1 cellular context compared by ENCODE assay signal in genomic region chr16:720990-721764, GRCh38.
A peak's percentile ranks its signal among the peaks of the same experiment; 100 is the strongest.
TF ChIP-seq lines count a peak whose summit lies in the region.

TSS of gene ANTKMT (plus strand) at chr16:721146. CDS start at chr16:721275, 129 bp downstream.

TF ChIP-seq in HepG2, 621 proteins besides CTCF, POLR2A, EP300 and RAD21 (continued from another document and continues in another):
- TF ChIP-seq NFAT5 (CRISPR knock-in tag; IDR thresholded peaks at IDR 0.05) (peak; percentile 71; the same call in 1 of the 2 replicates), CBX5 (CRISPR knock-in tag; IDR thresholded peaks at IDR 0.05; ENCODE audit: borderline replicate concordance) (no peak), ZNF713 (CRISPR knock-in tag; IDR thresholded peaks at IDR 0.05) (no peak; the same call in 1 of the 2 replicates), ZSCAN25 (CRISPR knock-in tag; IDR thresholded peaks at IDR 0.05) (peak; percentile 69; the same call in 1 of the 2 replicates), GPN1 (CRISPR knock-in tag; IDR thresholded peaks at IDR 0.05; ENCODE audit: borderline replicate concordance) (no peak; the same call in 1 of the 2 replicates), ZNF598 (CRISPR knock-in tag; IDR thresholded peaks at IDR 0.05; ENCODE audit: borderline replicate concordance) (peak; percentile 54; the same call in 1 of the 2 replicates), GABPB1 (CRISPR knock-in tag; IDR thresholded peaks at IDR 0.05) (peak; percentile 93), FOXJ3 (CRISPR knock-in tag; IDR thresholded peaks at IDR 0.05; ENCODE audit: borderline replicate concordance) (no peak), ZSCAN21 (CRISPR knock-in tag; IDR thresholded peaks at IDR 0.05; ENCODE audit: borderline replicate concordance) (peak; percentile 92), SRY (CRISPR knock-in tag; IDR thresholded peaks at IDR 0.05) (peak; percentile 85; the same call in 1 of the 2 replicates), RERE (CRISPR knock-in tag; IDR thresholded peaks at IDR 0.05; ENCODE audit: low read depth) (no peak), ZNF224 (CRISPR knock-in tag; IDR thresholded peaks at IDR 0.05) (0 out of 2 replicates have a peak, but pooled peaks have one; percentile 47), MIER2 (CRISPR knock-in tag; IDR thresholded peaks at IDR 0.05) (no peak), SIN3B (IDR thresholded peaks at IDR 0.05; ENCODE audit: low read length) (peak; percentile 78), ZNF280B (CRISPR knock-in tag; IDR thresholded peaks at IDR 0.05; ENCODE audit: borderline replicate concordance) (peak; percentile 84), ZNF709 (CRISPR knock-in tag; IDR thresholded peaks at IDR 0.05) (peak; percentile 91), ZBTB14 (CRISPR knock-in tag; IDR thresholded peaks at IDR 0.05) (0 out of 2 replicates have a peak, but pooled peaks have one; percentile 8), MED13 (CRISPR knock-in tag; IDR thresholded peaks at IDR 0.05) (peak; percentile 66; the same call in 1 of the 2 replicates), ZNF253 (CRISPR knock-in tag; IDR thresholded peaks at IDR 0.05; ENCODE audit: borderline replicate concordance) (0 out of 2 replicates have a peak, but pooled peaks have one; percentile 20), FOXP4 (CRISPR knock-in tag; IDR thresholded peaks at IDR 0.05) (peak; percentile 19; the same call in 1 of the 2 replicates), DR1 (CRISPR knock-in tag; IDR thresholded peaks at IDR 0.05) (no peak), SNAI1 (CRISPR knock-in tag; IDR thresholded peaks at IDR 0.05; ENCODE audit: borderline replicate concordance) (peak; percentile 60; the same call in 1 of the 2 replicates), MLXIP (CRISPR knock-in tag; IDR thresholded peaks at IDR 0.05; ENCODE audit: borderline replicate concordance) (no peak), TAF15 (IDR thresholded peaks at IDR 0.05; ENCODE audit: low read depth, low read length, poor library complexity, severe bottlenecking) (no peak), PHF8 (CRISPR knock-in tag; IDR thresholded peaks at IDR 0.05) (peak; percentile 80), LBX2 (CRISPR knock-in tag; IDR thresholded peaks at IDR 0.05; ENCODE audit: borderline replicate concordance) (peak; percentile 59; the same call in 1 of the 2 replicates)
